9 cellular contexts compared by ENCODE assay signal in genomic region chr7:56290548-56290947, GRCh38.
"Had no signal": no experiment of that assay in that cellular context is flagged by ENCODE, and none has a peak within 500 bp of the region (broad histone marks: within the 10 kb centered on the region; RNA-seq: fewer than 3 reads in every experiment).

No MANE protein-coding gene starts in this region.

- H3K27ac ChIP-seq: GM23248 had no signal

- ATAC-seq: GM23338, HCT116 had no signal

- H3K36me3 ChIP-seq: HAP-1 had no signal

- H3K4me1 ChIP-seq: HAP-1 had no signal

- H3K4me3 ChIP-seq: GM23248, GM23338, HAP-1 had no signal

- DNase-seq: GM23248, GOT3, H7, H9, HCEC 1CT, HFFc6 had no signal

- H3K9me3 ChIP-seq: HAP-1 had no signal

- H3K4me2 ChIP-seq: GM23338 had no signal

- H2AFZ ChIP-seq: GM23248, GM23338 had no signal
